ENCODE assay signal across 30 cellular contexts in the genomic region with DNA sequence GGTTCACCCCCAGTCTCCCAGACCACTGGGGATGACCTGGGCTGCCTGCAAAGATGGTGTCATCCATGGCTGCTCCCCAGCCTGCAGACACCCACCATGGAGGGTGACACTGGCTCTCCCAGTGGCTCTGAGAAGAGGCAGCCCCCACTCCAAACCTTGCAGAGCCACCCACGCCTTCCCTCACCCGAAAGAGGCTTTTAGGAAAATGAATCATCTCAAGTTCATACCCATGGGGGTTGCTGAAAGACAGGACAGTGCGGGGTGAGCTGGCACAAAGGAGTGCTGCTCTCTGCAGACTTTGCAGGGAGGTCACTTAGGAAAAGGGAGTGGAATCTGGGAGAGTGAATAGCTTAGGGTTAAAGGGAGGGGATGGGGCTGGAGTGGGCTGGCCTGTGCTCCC. TPM values are rescaled to one million over a fixed set of nuclear protein-coding genes. Genes with fewer than 3 reads are reported as not detected.
DNase-seq lines count a peak whose midpoint lies in the region; ATAC-seq and TF ChIP-seq lines count a peak whose summit lies in the region.
"Had no signal": no experiment of that assay in that cellular context is flagged by ENCODE, and none has a peak within 500 bp of the region (broad histone marks: within the 10 kb centered on the region; RNA-seq: fewer than 3 reads in every experiment).

No MANE protein-coding gene starts in this region.

- DNase-seq in stimulated activated CD4-positive, alpha-beta T cell treated with anti-CD3 and anti-CD28 coated beads, Interleukin-15, amount 100 ng/mL, for 24 hours: peak; percentile 11
- DNase-seq in stimulated activated CD4-positive, alpha-beta T cell treated with anti-CD3 and anti-CD28 coated beads, Interleukin-1b, Interleukin-23, amount 100 ng/mL, for 48 hours: no peak
- peak; percentile 34 for DNase-seq in MG63
- DNase-seq in fibroblast of mammary gland (ENCODE audit: low read depth): peak; percentile 35
- no peak for DNase-seq in NOMO-1 (lab: John Stamatoyannopoulos, UW; ENCODE audit: unreplicated experiment in 2 of 2)
- no peak for DNase-seq in T-helper 2 cell treated with Interferon-gamma antibody and Interleukin-4, amounts not matched to agents 5 μg/mL and 100 μg/mL, for 36 hours (ENCODE audit: low spot score)
- DNase-seq: activated CD4-positive, CD25-positive, alpha-beta regulatory T cell treated with anti-CD3 and anti-CD28 coated beads, Interleukin-2, amount 50 U/mL, for 72 hours; central memory CD4-positive, alpha-beta T cell; heart right ventricle; naive thymus-derived CD8-positive, alpha-beta T cell; NCI-H1417 treated with DMSO at 0.1 percent for 48 hours; NCI-H2081; NCI-H226; NCI-H774; occipital lobe; RPMI8226; stimulated activated CD4-positive, alpha-beta T cell treated with anti-CD3 and anti-CD28 coated beads, Interleukin-2, amount 100 ng/mL, for 24 hours; upper lobe of right lung had no signal

- H3K4me3 Mint-ChIP-seq in T-helper 2 cell treated with Interferon-gamma antibody and Interleukin-4, amounts not matched to agents 5 μg/mL and 100 μg/mL, for 36 hours: no peak overlapping the region
- H3K4me3 Mint-ChIP-seq: GM23338; IgD-negative memory B cell; mesothelial cell of epicardium; naive thymus-derived CD8-positive, alpha-beta T cell had no signal

- no peaks in the 10 kb centered on the region for H3K9me3 ChIP-seq in MG63
- H3K9me3 ChIP-seq: ascending aorta, heart right ventricle, suprapubic skin, upper lobe of right lung had no signal

- TF ChIP-seq CTCF in fibroblast of mammary gland (conservative IDR thresholded peaks at IDR 0.05; ENCODE audit: control insufficient read depth, insufficient read depth, low read depth, low read length): no peak

- ATAC-seq in HG02763 (IDR thresholded peaks at IDR 0.05; ENCODE audit: unreplicated experiment) (no peak), HG02885 (IDR thresholded peaks at IDR 0.05; ENCODE audit: poor library complexity, unreplicated experiment) (no peak)
- ATAC-seq: activated naive CD4-positive, alpha-beta T cell treated with anti-CD3 and anti-CD28 coated beads, Interleukin-2, amount 50 U/mL, for 72 hours; esophagus mucosa; foreskin keratinocyte; GM23338; naive thymus-derived CD8-positive, alpha-beta T cell; upper lobe of right lung had no signal

- peaks cover 8% of the 10 kb centered on the region for H3K27me3 Mint-ChIP-seq in T-helper 2 cell treated with Interferon-gamma antibody and Interleukin-4, amounts not matched to agents 5 μg/mL and 100 μg/mL, for 36 hours (ENCODE audit: low read depth)

- no peaks in the 10 kb centered on the region for H3K36me3 Mint-ChIP-seq in T-helper 2 cell treated with Interferon-gamma antibody and Interleukin-4, amounts not matched to agents 5 μg/mL and 100 μg/mL, for 36 hours (ENCODE audit: low read depth)
- H3K36me3 Mint-ChIP-seq: activated naive CD4-positive, alpha-beta T cell treated with anti-CD3 and anti-CD28 coated beads, Interleukin-2, amount 50 U/mL, for 72 hours; IgD-negative memory B cell; mesothelial cell of epicardium; naive thymus-derived CD8-positive, alpha-beta T cell had no signal

- H3K9me3 Mint-ChIP-seq in T-helper 2 cell treated with Interferon-gamma antibody and Interleukin-4, amounts not matched to agents 5 μg/mL and 100 μg/mL, for 36 hours: no peaks in the 10 kb centered on the region
- H3K9me3 Mint-ChIP-seq: activated naive CD4-positive, alpha-beta T cell treated with anti-CD3 and anti-CD28 coated beads, Interleukin-2, amount 50 U/mL, for 72 hours; activated T-helper 2 cell treated with anti-CD3 and anti-CD28 coated beads, Interferon-gamma antibody, Interleukin-2, Interleukin-4, amounts not matched to agents 10 μg/mL and 5 μg/mL and 100 μg/mL, durations not matched to agents 14 hours and 24 hours and 36 hours; GM23338; IgD-negative memory B cell; mesothelial cell of epicardium; naive thymus-derived CD8-positive, alpha-beta T cell had no signal

- no peaks in the 10 kb centered on the region for H3K27me3 ChIP-seq in MG63
- H3K27me3 ChIP-seq: ascending aorta, heart right ventricle, upper lobe of right lung had no signal

- no peak overlapping the region for H3K27ac Mint-ChIP-seq in T-helper 2 cell treated with Interferon-gamma antibody and Interleukin-4, amounts not matched to agents 5 μg/mL and 100 μg/mL, for 36 hours
- H3K27ac Mint-ChIP-seq: activated naive CD4-positive, alpha-beta T cell treated with anti-CD3 and anti-CD28 coated beads, Interleukin-2, amount 50 U/mL, for 72 hours; activated T-helper 2 cell treated with anti-CD3 and anti-CD28 coated beads, Interferon-gamma antibody, Interleukin-2, Interleukin-4, amounts not matched to agents 10 μg/mL and 5 μg/mL and 100 μg/mL, durations not matched to agents 14 hours and 24 hours and 36 hours; GM23338; IgD-negative memory B cell; mesothelial cell of epicardium; naive thymus-derived CD8-positive, alpha-beta T cell had no signal

- no peak overlapping the region for H3K4me3 ChIP-seq in MG63
- no peak overlapping the region for H3K4me3 ChIP-seq in fibroblast of mammary gland (ENCODE audit: control insufficient read depth, low read depth, low read length)
- H3K4me3 ChIP-seq: ascending aorta, GM23338, heart right ventricle, skin epidermis, suprapubic skin, upper lobe of right lung had no signal

- no peaks in the 10 kb centered on the region for H3K4me1 Mint-ChIP-seq in T-helper 2 cell treated with Interferon-gamma antibody and Interleukin-4, amounts not matched to agents 5 μg/mL and 100 μg/mL, for 36 hours (ENCODE audit: low read depth)
- H3K4me1 Mint-ChIP-seq: IgD-negative memory B cell; mesothelial cell of epicardium; naive thymus-derived CD8-positive, alpha-beta T cell had no signal

- no peaks in the 10 kb centered on the region for H3K36me3 ChIP-seq in MG63
- H3K36me3 ChIP-seq: ascending aorta, heart right ventricle, suprapubic skin, upper lobe of right lung had no signal

RNA-seq across cellular contexts. Expression of a gene that starts 36.4 kb away (rescaled TPM):
- total RNA-seq in MG63 (2014; rRNA removed; shearing (Covaris generic); ENCODE audit: low replicate concordance): 12.5 and 44.0 TPM in 2 replicates

RNA-seq across cellular contexts. Expression of a gene that starts 36.8 kb away (rescaled TPM):
- total RNA-seq in MG63 (2014; rRNA removed; shearing (Covaris generic); ENCODE audit: low replicate concordance): 13.0 and 23.9 TPM in 2 replicates

Comparison
In these comparisons a context has a peak if more than half of its experiments do, and no peak if none do; other contexts are left out.
1. DNase-seq: peak in stimulated activated CD4-positive, alpha-beta T cell treated with anti-CD3 and anti-CD28 coated beads, Interleukin-15, amount 100 ng/mL, for 24 hours (single experiment), MG63 (single experiment) and fibroblast of mammary gland (single experiment); none in stimulated activated CD4-positive, alpha-beta T cell treated with anti-CD3 and anti-CD28 coated beads, Interleukin-1b, Interleukin-23, amount 100 ng/mL, for 48 hours (single experiment), NOMO-1 (0 of 2) and T-helper 2 cell treated with Interferon-gamma antibody and Interleukin-4, amounts not matched to agents 5 μg/mL and 100 μg/mL, for 36 hours (single experiment).